In the genomic region with DNA sequence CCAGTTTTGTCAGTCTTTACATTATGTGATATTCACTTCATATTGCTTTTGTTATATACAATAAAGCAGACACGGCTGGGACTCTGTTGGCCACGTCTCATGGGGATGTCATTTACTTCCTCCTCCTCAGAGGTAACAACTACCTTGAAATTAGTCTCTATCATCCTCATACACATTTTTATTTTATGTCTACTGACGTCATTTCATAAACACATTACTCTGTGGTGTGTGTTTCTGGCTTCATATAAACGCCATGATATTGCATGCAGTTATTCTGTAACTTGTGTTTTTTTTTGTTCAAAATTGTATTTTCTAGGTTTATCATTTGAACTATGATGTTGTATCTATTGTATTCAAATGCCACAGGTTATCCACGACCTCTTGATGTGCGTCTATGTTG, we compare ENCODE assay signal across 11 cellular contexts. TPM values are rescaled to one million over a fixed set of nuclear protein-coding genes. Genes with fewer than 3 reads are reported as not detected.
"Had no signal": no experiment of that assay in that cellular context is flagged by ENCODE, and none has a peak within 500 bp of the region (broad histone marks: within the 10 kb centered on the region; RNA-seq: fewer than 3 reads in every experiment).

No MANE protein-coding gene starts in this region.

- H3K4me2 ChIP-seq: GM23338 had no signal

- H3K4me1 Mint-ChIP-seq: GM23338 had no signal

- ATAC-seq: GM23338, HCT116 had no signal

- H3K9ac ChIP-seq: GM23248 had no signal

- H3K4me1 ChIP-seq: HAP-1 had no signal

- H3K9me3 ChIP-seq: HAP-1 had no signal

- H3K27ac Mint-ChIP-seq: GM23338, H9, HFFc6 had no signal

- H2AFZ ChIP-seq: GM23248, GM23338 had no signal

- FAIRE-seq: H1, H54 had no signal

- DNase-seq: GM23248, GOT3, H7, HCEC 1CT, HFFc6 had no signal

- H3K36me3 ChIP-seq: HAP-1 had no signal

- H3K4me3 Mint-ChIP-seq: GM23338, H9, HFFc6 had no signal

- H3K9me3 Mint-ChIP-seq: GM23338, H9, HFFc6 had no signal

- H3K27ac ChIP-seq: GM23248 had no signal

- H3K4me3 ChIP-seq: GM23248, GM23338, HAP-1 had no signal

RNA-seq across cellular contexts. Expression of a gene that starts 13.4 kb away (rescaled TPM):
- total RNA-seq: GM23248, HFFc6 had no signal
